Comparison of ENCODE assay signal across 8 cellular contexts in the genomic region with DNA sequence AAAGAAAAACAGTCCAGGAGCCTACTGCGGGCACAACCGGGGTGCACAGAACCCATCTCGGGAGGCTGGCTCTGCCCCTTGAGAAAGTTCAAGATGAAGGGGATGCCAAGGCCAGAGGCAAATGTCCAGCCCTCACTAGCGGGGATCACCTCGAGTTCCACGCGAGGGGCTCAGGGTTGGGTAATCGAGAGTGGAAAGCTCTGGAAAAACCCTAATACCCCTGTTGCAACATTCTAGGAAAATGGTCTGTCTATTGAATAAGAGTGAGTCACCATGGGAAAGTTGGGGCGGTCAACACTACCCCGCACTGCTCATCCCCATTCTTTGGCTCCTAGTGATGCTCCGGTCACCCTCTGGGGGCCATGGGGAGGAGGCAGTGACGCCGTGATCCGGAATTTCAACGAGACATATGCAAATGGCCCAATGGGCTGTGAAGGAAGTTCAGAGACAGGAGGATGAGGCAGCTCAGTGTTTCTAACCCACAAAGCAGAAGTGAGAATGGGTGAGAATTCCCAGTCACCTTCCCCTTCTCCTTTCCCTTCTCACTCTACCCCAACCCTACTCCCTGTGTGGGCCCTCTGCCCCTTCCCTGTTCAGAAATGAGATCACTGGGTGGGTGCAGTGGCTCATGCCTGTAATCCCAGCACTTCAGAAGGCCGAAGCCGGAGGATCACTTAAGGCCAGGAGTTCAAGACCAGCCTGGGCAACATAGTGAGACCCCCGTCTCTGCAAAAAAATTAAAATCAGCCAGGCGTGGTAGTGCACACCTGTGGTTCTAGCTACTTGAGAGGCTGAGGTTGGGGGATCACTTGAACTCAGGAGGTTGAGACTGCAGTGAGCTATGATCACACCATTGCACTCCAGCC. TPM values are rescaled to one million over a fixed set of nuclear protein-coding genes. Genes with fewer than 3 reads are reported as not detected.
A peak's percentile ranks its signal among the peaks of the same experiment; 100 is the strongest.
DNase-seq lines count a peak whose midpoint lies in the region; ATAC-seq and TF ChIP-seq lines count a peak whose summit lies in the region.

No MANE protein-coding gene starts in this region.

- ATAC-seq in GM18498 (IDR thresholded peaks at IDR 0.05; ENCODE audit: unreplicated experiment) (peak; percentile 44), HG02970 (IDR thresholded peaks at IDR 0.05; ENCODE audit: low FRiP score, unreplicated experiment) (peak; percentile 57), natural killer cell (peak in 2 of 3 donors; percentile 21 to 33)

- H3K36me3 Mint-ChIP-seq in natural killer cell, result no peaks in the 10 kb centered on the region

- peak; percentile 92 for DNase-seq in SKM-1 treated with dmso at 0.1 percent for 144 hours (lab: John Stamatoyannopoulos, UW; ENCODE audit: unreplicated experiment)
- no peak for DNase-seq in natural killer cell
- no peak for DNase-seq in NK-92 (lab: John Stamatoyannopoulos, UW; ENCODE audit: unreplicated experiment)
- DNase-seq in SHP77 treated with DMSO at 0.1 percent for 48 hours (lab: John Stamatoyannopoulos, UW), result no peak
- no peak for DNase-seq in putamen (ENCODE audit: low spot score)
- DNase-seq in KG1 (lab: John Stamatoyannopoulos, UW), result no peak

- intact Hi-C loops in natural killer cell (cut with micrococcal nuclease), result no loop called here

- peaks cover 8 to 13% of the 10 kb centered on the region in 2 donors for H3K4me1 Mint-ChIP-seq in natural killer cell

- no peak overlapping the region for H3K4me3 Mint-ChIP-seq in natural killer cell

- peaks cover 2 to 7% of the 10 kb centered on the region in 2 donors for H3K27me3 Mint-ChIP-seq in natural killer cell (ENCODE audit: low read depth in 2 of 2)

- TF ChIP-seq CTCF in natural killer cell (IDR thresholded peaks at IDR 0.05), result no peak

- H3K27ac Mint-ChIP-seq in natural killer cell, result no peak overlapping the region

- no peaks in the 10 kb centered on the region for H3K9me3 Mint-ChIP-seq in natural killer cell

RNA-seq across cellular contexts. Expression of a gene that starts 22.4 kb away (rescaled TPM):
- 10 to 100 TPM; 39.0 to 47.9 (median 43.6) TPM for total RNA-seq in natural killer cell

RNA-seq across cellular contexts. Expression of a gene that starts 41.0 kb away (rescaled TPM):
- 10 to 100 TPM; 47.9 to 53.6 (median 48.3) TPM for total RNA-seq in natural killer cell
